In the genomic region with DNA sequence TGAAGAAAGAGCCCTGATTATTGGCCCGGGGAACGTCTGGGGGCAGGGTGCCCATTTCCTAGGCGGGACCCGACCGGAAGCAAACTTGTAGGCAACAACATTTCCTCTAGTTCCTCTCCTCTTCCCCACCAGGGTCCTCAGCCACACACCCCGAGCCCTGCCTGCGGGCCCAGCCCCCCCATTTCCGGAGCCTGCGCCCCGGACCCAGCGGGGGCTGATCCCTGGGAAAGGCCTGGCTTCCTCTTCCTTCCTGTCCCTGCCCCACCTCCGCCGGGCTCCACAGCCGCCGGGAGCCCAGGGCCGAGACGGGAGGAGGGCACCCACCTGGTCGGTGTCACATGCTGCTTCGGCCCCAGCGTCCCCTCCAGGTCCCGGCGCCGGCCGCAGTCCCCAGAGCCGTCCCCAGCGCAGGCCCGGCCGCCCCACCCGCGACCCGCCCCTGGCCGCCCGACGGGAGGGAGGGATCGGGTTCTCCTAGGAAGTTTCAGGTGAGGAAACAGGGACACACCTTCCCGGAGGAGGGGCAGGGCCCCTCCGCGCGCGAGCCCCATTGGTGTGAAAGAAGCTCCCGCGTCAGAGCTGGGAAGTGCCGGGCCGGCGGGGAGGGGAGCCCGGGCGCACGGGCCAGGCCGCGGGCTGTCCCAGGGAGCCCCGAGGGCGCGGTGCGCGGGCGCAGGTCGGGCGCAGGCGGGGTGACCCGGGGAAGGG, we compare ENCODE assay signal across 10 cellular contexts. TPM values are rescaled to one million over a fixed set of nuclear protein-coding genes. Genes with fewer than 3 reads are reported as not detected.
DNase-seq lines count a peak whose midpoint lies in the region; ATAC-seq and TF ChIP-seq lines count a peak whose summit lies in the region.
"Not testable (repeated sequence)": the region's sequence is repeated elsewhere in the genome, so short reads cannot be mapped to it uniquely, and the experiment has no call there.
"Had no signal": no experiment of that assay in that cellular context is flagged by ENCODE, and none has a peak within 500 bp of the region (broad histone marks: within the 10 kb centered on the region; RNA-seq: fewer than 3 reads in every experiment).

No MANE protein-coding gene starts in this region.

- H3K9me3 ChIP-seq in RWPE2 (ENCODE audit: severe bottlenecking); body of pancreas; lower lobe of right lung; stomach: not testable (repeated sequence)

- TF ChIP-seq EP300 in stomach (IDR thresholded peaks at IDR 0.05) = not testable (repeated sequence)

- intact Hi-C loops in body of pancreas (cut with DNase I); lower lobe of right lung (cut with DNase I); stomach (cut with DNase I; ENCODE audit: low total_unique reads): not testable (repeated sequence)

- not testable (repeated sequence) for H3K36me3 ChIP-seq in RWPE2 (ENCODE audit: low read depth); body of pancreas (replicated peaks in 1 of 2; ENCODE audit: insufficient read depth in 1 of 2, low read depth in 2 of 2); lower lobe of right lung; stomach

- not testable (repeated sequence) for TF ChIP-seq CTCF in RWPE2 (IDR thresholded peaks at IDR 0.05; ENCODE audit: poor library complexity, severe bottlenecking); body of pancreas (IDR thresholded peaks at IDR 0.05); lower lobe of right lung (IDR thresholded peaks at IDR 0.05); stomach (IDR thresholded peaks at IDR 0.05)

- H3K27ac ChIP-seq in RWPE2 (ENCODE audit: poor library complexity, severe bottlenecking); body of pancreas; lower lobe of right lung; stomach: not testable (repeated sequence)

- H3K27me3 ChIP-seq in RWPE2 (ENCODE audit: insufficient read depth, poor library complexity, severe bottlenecking); body of pancreas; lower lobe of right lung (ENCODE audit: low read depth); stomach: not testable (repeated sequence)

- no CpG with 5 or more reads among the region's 60 CpGs for WGBS in body of pancreas, 2 donors
- WGBS in stomach, 5 donors = no CpG with 5 or more reads among the region's 60 CpGs

- not testable (repeated sequence) for DNase-seq in RWPE2 (ENCODE audit: low spot score); lower lobe of right lung
- peak in 3 of 4 donors; percentile 36 to 53 (median 45) for DNase-seq in body of pancreas
- DNase-seq in stomach = peak; percentile 42

- not testable (repeated sequence) for H3K4me1 ChIP-seq in RWPE2 (ENCODE audit: insufficient read depth, poor library complexity, severe bottlenecking); body of pancreas; lower lobe of right lung; stomach

- ATAC-seq in GM18861 (IDR thresholded peaks at IDR 0.05; ENCODE audit: unreplicated experiment) (peak; percentile 52), GM21367 (IDR thresholded peaks at IDR 0.05; ENCODE audit: unreplicated experiment) (peak; percentile 69), HG02759 (IDR thresholded peaks at IDR 0.05; ENCODE audit: unreplicated experiment) (peak; percentile 84), HG03139 (IDR thresholded peaks at IDR 0.05; ENCODE audit: unreplicated experiment) (peak; percentile 60), RWPE2 (ENCODE audit: low read depth) (peak; percentile 93), body of pancreas (peak; percentile 98), lower lobe of right lung (peak; percentile 98 to 99)

- not testable (repeated sequence) for TF ChIP-seq POLR2A in body of pancreas (IDR thresholded peaks at IDR 0.05); stomach (IDR thresholded peaks at IDR 0.05)

- not testable (repeated sequence) for H3K4me3 ChIP-seq in RWPE2 (ENCODE audit: severe bottlenecking); body of pancreas; lower lobe of right lung
- peak overlapping the region in 2 of 4 donors; percentile 22 to 26 for H3K4me3 ChIP-seq in stomach

RNA-seq across cellular contexts. Expression of gene OR2A1, which starts 18.3 kb away (rescaled TPM):
- total RNA-seq in body of pancreas (not detected), lower lobe of right lung (0.15 TPM), stomach (under 1 TPM in 1 of 5 donors, not detected in 4; 0.37 TPM)
- under 1 TPM in 1 of 3 donors, not detected in 2; 0.05 TPM for polyA plus RNA-seq in stomach

RNA-seq across cellular contexts. Expression of gene CTAGE8, which starts 24.9 kb away (rescaled TPM):
- total RNA-seq in body of pancreas = 1 to 10 TPM in 1 of 2 donors, not detected in 1; 3.4 TPM
- total RNA-seq in lower lobe of right lung = 4.2 TPM
- total RNA-seq in stomach = 10 to 100 TPM in 1 of 5 donors, 1 to 10 TPM in 1, not detected in 3; 5.4 to 12.5 TPM
- 1 to 10 TPM in 1 of 3 donors, under 1 TPM in 1, not detected in 1; 0.68 to 6.0 TPM for polyA plus RNA-seq in stomach
- total RNA-seq: GM23248 had no signal
- polyA plus RNA-seq: GM23248 had no signal

RNA-seq across cellular contexts. Expression of gene OR2A7, which starts 29.4 kb away (rescaled TPM):
- total RNA-seq in body of pancreas = 10 to 100 TPM in 1 of 2 donors, 1 to 10 TPM in 1; 4.9 to 14.5 TPM
- total RNA-seq in lower lobe of right lung = 12.1 TPM
- 10 to 100 TPM in 3 of 5 donors, 1 to 10 TPM in 1, not detected in 1; 3.6 to 68.8 (median 12.1) TPM for total RNA-seq in stomach
- 1 to 10 TPM in 1 of 3 donors, under 1 TPM in 1, not detected in 1; 0.44 to 2.1 TPM for polyA plus RNA-seq in stomach
- total RNA-seq: GM23248 had no signal

RNA-seq across cellular contexts. Expression of gene OR2A42, which starts 54.5 kb away (rescaled TPM):
- total RNA-seq in body of pancreas (not detected), lower lobe of right lung (not detected), stomach (under 1 TPM in 1 of 5 donors, not detected in 4; 0.18 TPM)
- polyA plus RNA-seq in stomach = not detected
- total RNA-seq: epithelial cell of proximal tubule had no signal
